In genomic region chr17:82060614-82061013, GRCh38 we compare ENCODE assay signal across 17 cellular contexts. TPM values are rescaled to one million over a fixed set of nuclear protein-coding genes. Genes with fewer than 3 reads are reported as not detected.
DNase-seq lines count a peak whose midpoint lies in the region; ATAC-seq, FAIRE-seq and TF ChIP-seq lines count a peak whose summit lies in the region.
"Had no signal": no experiment of that assay in that cellular context is flagged by ENCODE, and none has a peak within 500 bp of the region (broad histone marks: within the 10 kb centered on the region; RNA-seq: fewer than 3 reads in every experiment).

No MANE protein-coding gene starts in this region.

- no peak overlapping the region for H3K27ac ChIP-seq in tibial nerve

- H3K4me1 Mint-ChIP-seq in stimulated activated naive B cell treated with anti-CD40 and anti-IgM and Interleukin-4, amounts not matched to agents 10 μg/mL and 1 μg/mL and 100 μg/mL, for 72 hours, result peaks cover 5 to 26% of the 10 kb centered on the region in 2 donors
- H3K4me1 Mint-ChIP-seq in naive thymus-derived CD8-positive, alpha-beta T cell, result peaks cover 0 to 15% (median 6%) of the 10 kb centered on the region in 4 donors

- H3K36me3 ChIP-seq in GM06990 (ENCODE audit: control insufficient read depth, insufficient read depth, low read length), result peaks cover 45% of the 10 kb centered on the region
- H3K36me3 ChIP-seq in bronchial epithelial cell (ENCODE audit: control insufficient read depth, insufficient read depth, low read length), result peaks cover 52% of the 10 kb centered on the region
- peaks cover 0 to 86% (median 29%) of the 10 kb centered on the region in 3 donors for H3K36me3 ChIP-seq in tibial nerve

- H3K27me3 ChIP-seq in GM06990 (replicated peaks; ENCODE audit: control insufficient read depth, insufficient read depth, low read length), result no peaks in the 10 kb centered on the region
- no peaks in the 10 kb centered on the region for H3K27me3 ChIP-seq in bronchial epithelial cell (ENCODE audit: control insufficient read depth, insufficient read depth, low read length)
- no peaks in the 10 kb centered on the region for H3K27me3 ChIP-seq in tibial nerve
- H3K27me3 ChIP-seq: BE2C had no signal

- no peaks in the 10 kb centered on the region for H3K27me3 Mint-ChIP-seq in stimulated activated naive B cell treated with anti-CD40 and anti-IgM and Interleukin-4, amounts not matched to agents 10 μg/mL and 1 μg/mL and 100 μg/mL, for 72 hours
- H3K27me3 Mint-ChIP-seq in naive thymus-derived CD8-positive, alpha-beta T cell, result no peaks in the 10 kb centered on the region

- ATAC-seq in left cardiac atrium (no peak), Right ventricle myocardium superior (ENCODE audit: poor library complexity) (no peak)
- no peak for ATAC-seq in stimulated activated naive B cell treated with anti-CD40 and anti-IgM and Interleukin-4, amounts not matched to agents 10 μg/mL and 1 μg/mL and 100 μg/mL, for 72 hours (replicated peaks)
- no peak for ATAC-seq in naive thymus-derived CD8-positive, alpha-beta T cell
- ATAC-seq: CD8-positive, alpha-beta T cell had no signal

- no peaks in the 10 kb centered on the region for H3K9me3 ChIP-seq in tibial nerve
- H3K9me3 ChIP-seq: BE2C had no signal

- no peaks in the 10 kb centered on the region for H3K9me3 Mint-ChIP-seq in stimulated activated naive B cell treated with anti-CD40 and anti-IgM and Interleukin-4, amounts not matched to agents 10 μg/mL and 1 μg/mL and 100 μg/mL, for 72 hours
- no peaks in the 10 kb centered on the region for H3K9me3 Mint-ChIP-seq in naive thymus-derived CD8-positive, alpha-beta T cell
- H3K9me3 Mint-ChIP-seq: CD8-positive, alpha-beta T cell had no signal

- POLR2A ChIA-PET in naive thymus-derived CD8-positive, alpha-beta T cell (lab: Charles Lee), result no interaction called here

- intact Hi-C loops in left cardiac atrium (cut with DNase I) (no loop called here), Right ventricle myocardium superior (cut with DNase I) (no loop called here)

- peaks cover 16 to 28% of the 10 kb centered on the region in 2 donors for H3K36me3 Mint-ChIP-seq in stimulated activated naive B cell treated with anti-CD40 and anti-IgM and Interleukin-4, amounts not matched to agents 10 μg/mL and 1 μg/mL and 100 μg/mL, for 72 hours
- H3K36me3 Mint-ChIP-seq in naive thymus-derived CD8-positive, alpha-beta T cell, result peaks cover 0 to 25% (median 1%) of the 10 kb centered on the region in 3 donors

- WGBS in tibial nerve, 2 donors, result 89 to 95% methylated on average over 6 to 13 of the region's 14 CpGs

- no peak for TF ChIP-seq CTCF in GM06990 (IDR thresholded peaks at IDR 0.05; ENCODE audit: insufficient read depth, low read length, poor library complexity, severe bottlenecking)
- no peak for TF ChIP-seq CTCF in bronchial epithelial cell (IDR thresholded peaks at IDR 0.05; ENCODE audit: insufficient read depth, low read length, severe bottlenecking)
- no peak for TF ChIP-seq CTCF in tibial nerve (IDR thresholded peaks at IDR 0.05)

- peaks cover 0 to 21% (median 11%) of the 10 kb centered on the region in 4 donors for H3K4me1 ChIP-seq in tibial nerve
- H3K4me1 ChIP-seq: BE2C had no signal

- no peak for TF ChIP-seq EP300 in tibial nerve (IDR thresholded peaks at IDR 0.05)

- H3K4me3 Mint-ChIP-seq in stimulated activated naive B cell treated with anti-CD40 and anti-IgM and Interleukin-4, amounts not matched to agents 10 μg/mL and 1 μg/mL and 100 μg/mL, for 72 hours, result no peak overlapping the region
- H3K4me3 Mint-ChIP-seq in naive thymus-derived CD8-positive, alpha-beta T cell, result no peak overlapping the region
- H3K4me3 Mint-ChIP-seq: CD8-positive, alpha-beta T cell had no signal

- H3K4me3 ChIP-seq in GM06990 (replicated peaks; ENCODE audit: low read depth, low read length) (no peak overlapping the region), bronchial epithelial cell (ENCODE audit: low read depth, low read length) (no peak overlapping the region), tibial nerve (no peak overlapping the region)

- FAIRE-seq in bronchial epithelial cell (lab: Jason Lieb, UNC), result peak; percentile 13
- FAIRE-seq: A204.1, H54 had no signal

- DNase-seq in left cardiac atrium, result peak; percentile 21
- DNase-seq in Right ventricle myocardium superior, result no peak
- DNase-seq in GM06990 (ENCODE audit: extremely low read depth, insufficient read length), result peak; percentile 9
- no peak for DNase-seq in bronchial epithelial cell (ENCODE audit: low read depth)
- no peak for DNase-seq in stimulated activated naive B cell treated with anti-CD40 and anti-IgM and Interleukin-4, amounts not matched to agents 10 μg/mL and 1 μg/mL and 100 μg/mL, for 72 hours
- DNase-seq in naive thymus-derived CD8-positive, alpha-beta T cell, result no peak
- no peak for DNase-seq in tibial nerve (ENCODE audit: low spot score in 2 of 2)
- DNase-seq: BE2C, DMS53, NCI-H1417, NCI-H187 treated with DMSO at 0.1 percent for 48 hours, NCI-H226, NCI-H524, NCI-H82 had no signal

- H3K27ac Mint-ChIP-seq in stimulated activated naive B cell treated with anti-CD40 and anti-IgM and Interleukin-4, amounts not matched to agents 10 μg/mL and 1 μg/mL and 100 μg/mL, for 72 hours, result peak overlapping the region; percentile 42
- no peak overlapping the region for H3K27ac Mint-ChIP-seq in naive thymus-derived CD8-positive, alpha-beta T cell
- H3K27ac Mint-ChIP-seq: CD8-positive, alpha-beta T cell had no signal

- TF ChIP-seq POLR2A in tibial nerve (IDR thresholded peaks at IDR 0.05), result no peak

RNA-seq across cellular contexts. Expression of gene DUS1L, which starts 5.0 kb away (rescaled TPM):
- total RNA-seq in left cardiac atrium (10 to 100 TPM; 59.2 to 65.4 TPM), Right ventricle myocardium superior (57.9 TPM), bronchial epithelial cell (122 and 125 TPM in 2 replicates), tibial nerve (100 to 1,000 TPM in 2 of 4 donors, 10 to 100 TPM in 2; 85.2 to 179 (median 106) TPM)
- total RNA-seq in naive thymus-derived CD8-positive, alpha-beta T cell, result 100 to 1,000 TPM; 142 to 151 TPM
- polyA plus RNA-seq in naive thymus-derived CD8-positive, alpha-beta T cell, result 100 to 1,000 TPM in 1 of 3 donors, 10 to 100 TPM in 2; 68.6 to 167 (median 92.1) TPM

RNA-seq across cellular contexts. Expression of gene GPS1, which starts 8.9 kb away (rescaled TPM):
- total RNA-seq in left cardiac atrium (10 to 100 TPM; 72.2 to 79.3 TPM), Right ventricle myocardium superior (86.5 TPM), bronchial epithelial cell (83.7 and 117 TPM in 2 replicates), tibial nerve (100 to 1,000 TPM in 2 of 4 donors, 10 to 100 TPM in 2; 74.9 to 134 (median 92.9) TPM)
- 10 to 100 TPM; 88.2 to 91.4 TPM for total RNA-seq in naive thymus-derived CD8-positive, alpha-beta T cell
- polyA plus RNA-seq in naive thymus-derived CD8-positive, alpha-beta T cell, result 100 to 1,000 TPM; 122 to 140 (median 126) TPM

RNA-seq across cellular contexts. Expression of gene RFNG, which starts 9.0 kb away (rescaled TPM):
- 10 to 100 TPM; 16.4 to 22.4 TPM for total RNA-seq in left cardiac atrium
- 20.5 TPM for total RNA-seq in Right ventricle myocardium superior
- total RNA-seq in bronchial epithelial cell, result 26.3 and 38.7 TPM in 2 replicates
- total RNA-seq in naive thymus-derived CD8-positive, alpha-beta T cell, result 10 to 100 TPM; 38.5 to 42.1 TPM
- polyA plus RNA-seq in naive thymus-derived CD8-positive, alpha-beta T cell, result 1 to 10 TPM; 2.2 to 8.5 (median 4.8) TPM
- 10 to 100 TPM; 43.5 to 70.2 (median 64.4) TPM for total RNA-seq in tibial nerve

RNA-seq across cellular contexts. Expression of gene DCXR, which starts 23.1 kb away (rescaled TPM):
- total RNA-seq in left cardiac atrium, result 100 to 1,000 TPM; 132 to 161 TPM
- 178 TPM for total RNA-seq in Right ventricle myocardium superior
- total RNA-seq in bronchial epithelial cell, result 83.3 and 87.9 TPM in 2 replicates
- total RNA-seq in naive thymus-derived CD8-positive, alpha-beta T cell, result 10 to 100 TPM; 72.5 to 81.0 TPM
- polyA plus RNA-seq in naive thymus-derived CD8-positive, alpha-beta T cell, result 100 to 1,000 TPM; 113 to 185 (median 127) TPM
- total RNA-seq in tibial nerve, result 100 to 1,000 TPM; 236 to 347 (median 269) TPM

RNA-seq across cellular contexts. Expression of gene RAC3, which starts 29.1 kb away (rescaled TPM):
- total RNA-seq in left cardiac atrium (1 to 10 TPM; 3.8 to 4.2 TPM), Right ventricle myocardium superior (0.97 TPM), bronchial epithelial cell (18.7 and 25.2 TPM in 2 replicates), tibial nerve (10 to 100 TPM in 1 of 4 donors, 1 to 10 TPM in 3; 2.4 to 14.7 (median 5.4) TPM)
- total RNA-seq in naive thymus-derived CD8-positive, alpha-beta T cell, result 1 to 10 TPM; 1.4 to 1.5 TPM
- polyA plus RNA-seq in naive thymus-derived CD8-positive, alpha-beta T cell, result not detected

Comparison
In these comparisons a context has a peak if more than half of its experiments do, and no peak if none do; other contexts are left out.
1. DNase-seq: peak in left cardiac atrium (single experiment) and GM06990 (single experiment); none in Right ventricle myocardium superior (single experiment), bronchial epithelial cell (single experiment), stimulated activated naive B cell treated with anti-CD40 and anti-IgM and Interleukin-4, amounts not matched to agents 10 μg/mL and 1 μg/mL and 100 μg/mL, for 72 hours (single experiment), naive thymus-derived CD8-positive, alpha-beta T cell (0 of 10) and tibial nerve (0 of 2).